In the genomic region with DNA sequence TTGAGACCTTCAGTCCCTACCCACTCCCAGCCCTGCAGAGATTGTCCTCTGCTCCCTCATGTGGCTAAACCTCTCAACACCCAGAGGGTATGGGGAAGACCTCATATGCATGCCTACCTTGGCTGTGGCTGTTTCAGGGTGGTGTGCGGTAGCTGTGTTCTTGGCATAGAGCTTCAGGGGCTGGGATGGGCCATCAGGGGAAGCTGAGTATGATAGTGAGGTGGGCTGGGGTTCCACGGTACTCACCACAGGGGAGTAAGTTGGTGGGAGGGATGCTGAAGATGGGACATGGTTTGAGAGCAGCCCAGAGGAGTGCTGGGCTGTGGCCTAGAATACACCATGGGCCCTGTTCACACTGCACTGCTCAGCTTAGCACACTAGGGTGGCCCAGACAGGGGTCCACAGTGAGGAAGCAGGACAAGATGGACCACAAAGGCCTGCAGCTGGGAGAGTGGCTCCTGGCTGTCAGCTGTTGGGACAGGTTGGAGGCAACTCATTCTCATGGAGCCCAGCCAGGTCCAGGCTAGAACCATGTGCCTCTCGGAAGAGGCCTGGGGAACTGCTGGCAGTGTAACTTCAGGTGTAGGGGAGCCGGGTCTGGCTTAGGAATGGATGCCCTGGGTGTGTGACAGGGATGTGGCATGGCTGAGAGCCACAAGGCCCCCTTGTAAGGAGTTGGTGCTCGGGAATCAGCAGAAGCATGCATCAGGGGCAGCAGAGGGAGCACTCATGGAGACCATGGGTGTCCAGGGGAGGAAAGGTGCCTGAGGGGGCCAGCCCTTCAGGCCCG, we compare ENCODE assay signal across 1 cellular context.
TF ChIP-seq lines count a peak whose summit lies in the region.

No MANE protein-coding gene starts in this region.

TF ChIP-seq in HepG2, 621 proteins besides CTCF, POLR2A, EP300 and RAD21:
- TF ChIP-seq FOSL1 (CRISPR knock-in tag; IDR thresholded peaks at IDR 0.05; ENCODE audit: borderline replicate concordance): no peak
- TF ChIP-seq ZNF253 (CRISPR knock-in tag; IDR thresholded peaks at IDR 0.05; ENCODE audit: borderline replicate concordance): no peak
- TF ChIP-seq RBAK (CRISPR knock-in tag; IDR thresholded peaks at IDR 0.05): no peak
- TF ChIP-seq ZNF678 (CRISPR knock-in tag; IDR thresholded peaks at IDR 0.05): no peak
- TF ChIP-seq, protein P1, sequence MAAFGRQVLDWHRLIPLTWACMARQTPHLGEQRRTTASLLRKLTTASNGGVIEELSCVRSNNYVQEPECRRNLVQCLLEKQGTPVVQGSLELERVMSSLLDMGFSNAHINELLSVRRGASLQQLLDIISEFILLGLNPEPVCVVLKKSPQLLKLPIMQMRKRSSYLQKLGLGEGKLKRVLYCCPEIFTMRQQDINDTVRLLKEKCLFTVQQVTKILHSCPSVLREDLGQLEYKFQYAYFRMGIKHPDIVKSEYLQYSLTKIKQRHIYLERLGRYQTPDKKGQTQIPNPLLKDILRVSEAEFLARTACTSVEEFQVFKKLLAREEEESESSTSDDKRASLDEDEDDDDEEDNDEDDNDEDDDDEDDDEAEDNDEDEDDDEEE (CRISPR knock-in tag; IDR thresholded peaks at IDR 0.05): no peak
- TF ChIP-seq SIX4 (CRISPR knock-in tag; IDR thresholded peaks at IDR 0.05): no peak
- no peak for TF ChIP-seq NR1H2 (CRISPR knock-in tag; IDR thresholded peaks at IDR 0.05; ENCODE audit: borderline replicate concordance, low read depth)
- no peak for TF ChIP-seq ZNF766 (CRISPR knock-in tag; IDR thresholded peaks at IDR 0.05; ENCODE audit: borderline replicate concordance)
- TF ChIP-seq SNRNP70 (IDR thresholded peaks at IDR 0.05; ENCODE audit: low read depth, low read length): no peak
- no peak for TF ChIP-seq ZNF761 (CRISPR knock-in tag; conservative IDR thresholded peaks at IDR 0.05)
- no peak for TF ChIP-seq HOXA5 (CRISPR knock-in tag; IDR thresholded peaks at IDR 0.05)
- TF ChIP-seq FOXP4 (CRISPR knock-in tag; IDR thresholded peaks at IDR 0.05): no peak
- TF ChIP-seq AGO1 (IDR thresholded peaks at IDR 0.05; ENCODE audit: low read depth, low read length, poor library complexity, severe bottlenecking): no peak
- TF ChIP-seq ARNT2 (CRISPR knock-in tag; IDR thresholded peaks at IDR 0.05; ENCODE audit: low read depth): no peak
